In genomic region chr18:39842042-39842791, GRCh38 we compare ENCODE assay signal across 11 cellular contexts.
DNase-seq lines count a peak whose midpoint lies in the region; ATAC-seq and TF ChIP-seq lines count a peak whose summit lies in the region.
"Had no signal": no experiment of that assay in that cellular context is flagged by ENCODE, and none has a peak within 500 bp of the region (broad histone marks: within the 10 kb centered on the region; RNA-seq: fewer than 3 reads in every experiment).

No MANE protein-coding gene starts in this region.

- no peak for ATAC-seq in SK-N-SH treated with all-trans-retinoic acid at 6 μM for 48 hours
- ATAC-seq in heart left ventricle = no peak

- H2AK5ac ChIP-seq in mesendoderm (ENCODE audit: low read length) = no peak overlapping the region

- H3K9me3 Mint-ChIP-seq in type B pancreatic cell = no peaks in the 10 kb centered on the region
- H3K9me3 Mint-ChIP-seq: activated naive CD4-positive, alpha-beta T cell treated with anti-CD3 and anti-CD28 coated beads, Interleukin-2, amount 50 U/mL, for 24 hours had no signal

- peaks cover 30% of the 10 kb centered on the region for H3K27me3 Mint-ChIP-seq in type B pancreatic cell

- peak overlapping the region; percentile 52 for H3K27ac Mint-ChIP-seq in type B pancreatic cell
- H3K27ac Mint-ChIP-seq: activated naive CD4-positive, alpha-beta T cell treated with anti-CD3 and anti-CD28 coated beads, Interleukin-2, amount 50 U/mL, for 24 hours had no signal

- H3K9ac ChIP-seq in SK-N-SH (no peak overlapping the region), mesendoderm (ENCODE audit: low read length) (peak overlapping the region; percentile 65)
- H3K9ac ChIP-seq: BLaER1 treated with 17β-estradiol and CSF1 and Interleukin-3, amounts not matched to agents 10 nM and 100 nM had no signal

- H3K4me3 ChIP-seq in SK-N-SH (ENCODE audit: low read depth in 2 of 2, low read length in 1 of 2) = peak overlapping the region; percentile 29 to 45; a peak in 1 of 4 replicates
- H3K4me3 ChIP-seq in cardiac fibroblast (replicated peaks in 1 of 2; ENCODE audit: low read depth in 2 of 2, low read length in 2 of 2) = peak overlapping the region; percentile 49 to 54
- H3K4me3 ChIP-seq in mesendoderm (ENCODE audit: low read length) = peak overlapping the region; percentile 30
- H3K4me3 ChIP-seq in heart left ventricle = peak overlapping the region in 4 of 12 donors; percentile 26 to 45 (median 38)
- H3K4me3 ChIP-seq: BLaER1 treated with 17β-estradiol and CSF1 and Interleukin-3, amounts not matched to agents 10 nM and 100 nM had no signal

- H3K79me1 ChIP-seq in mesendoderm (ENCODE audit: low read length) = no peaks in the 10 kb centered on the region

- no peak overlapping the region for H2AFZ ChIP-seq in SK-N-SH (ENCODE audit: low read depth)

- WGBS in SK-N-SH (ENCODE audit: low lambda C conversion rate) = 63% methylated on average over 14 of the region's 14 CpGs
- no CpG with 5 or more reads among the region's 14 CpGs for WGBS in mesendoderm (ENCODE audit: extremely low coverage, insufficient coverage, low lambda C conversion rate)
- 40 to 43% (median 41%) methylated on average over 14 of the region's 14 CpGs for WGBS in heart left ventricle, 4 donors

- no peaks in the 10 kb centered on the region for H3F3A ChIP-seq in SK-N-SH (replicated peaks; ENCODE audit: insufficient read depth)

- TF ChIP-seq RAD21 in SK-N-SH (IDR thresholded peaks at IDR 0.05; ENCODE audit: low read length) = no peak

- no peak overlapping the region for H4K5ac ChIP-seq in mesendoderm (ENCODE audit: low read length)

- H3K23ac ChIP-seq in mesendoderm (ENCODE audit: low read length) = no peak overlapping the region

- H3K4me2 ChIP-seq in SK-N-SH = peak overlapping the region; percentile 66
- peak overlapping the region; percentile 64 for H3K4me2 ChIP-seq in mesendoderm (ENCODE audit: low read length)
- H3K4me2 ChIP-seq: BLaER1 treated with 17β-estradiol and CSF1 and Interleukin-3, amounts not matched to agents 10 nM and 100 nM had no signal

- H2BK120ac ChIP-seq in mesendoderm (ENCODE audit: low read depth, low read length) = no peak overlapping the region

- TF ChIP-seq POLR2A in heart left ventricle (IDR thresholded peaks at IDR 0.05) = no peak

- peak overlapping the region; percentile 87 for H3K56ac ChIP-seq in mesendoderm (ENCODE audit: low read length)

- no peak for TF ChIP-seq EP300 in SK-N-SH (IDR thresholded peaks at IDR 0.05; ENCODE audit: borderline replicate concordance in 1 of 2, low read depth in 1 of 2, low read length in 1 of 2)

- no peaks in the 10 kb centered on the region for H3K79me2 ChIP-seq in SK-N-SH (ENCODE audit: insufficient read depth)
- H3K79me2 ChIP-seq in mesendoderm (ENCODE audit: control insufficient read depth, insufficient read depth, low read length) = no peaks in the 10 kb centered on the region

- H3K4me3 Mint-ChIP-seq in type B pancreatic cell = peak overlapping the region; percentile 92
- H3K4me3 Mint-ChIP-seq: activated naive CD4-positive, alpha-beta T cell treated with anti-CD3 and anti-CD28 coated beads, Interleukin-2, amount 50 U/mL, for 24 hours had no signal

- H3K4ac ChIP-seq in mesendoderm (ENCODE audit: low read depth, low read length) = no peak overlapping the region

- TF ChIP-seq CTCF in SK-N-SH (IDR thresholded peaks at IDR 0.05) (no peak), cardiac fibroblast (IDR thresholded peaks at IDR 0.05; ENCODE audit: low read depth, low read length) (no peak), type B pancreatic cell (conservative IDR thresholded peaks at IDR 0.05) (no peak), heart left ventricle (IDR thresholded peaks at IDR 0.05) (no peak)

- H3K27ac ChIP-seq in SK-N-SH (ENCODE audit: low read depth in 2 of 2, low read length in 1 of 2) = peak overlapping the region in 1 of 2 experiments; percentile 71; a peak in 2 of 4 replicates
- H3K27ac ChIP-seq in mesendoderm (ENCODE audit: low read depth, low read length) = peak overlapping the region; percentile 6
- H3K27ac ChIP-seq in heart left ventricle = no peak overlapping the region
- H3K27ac ChIP-seq: BLaER1 treated with 17β-estradiol and CSF1 and Interleukin-3, amounts not matched to agents 10 nM and 100 nM had no signal

- no peak overlapping the region for H4K8ac ChIP-seq in mesendoderm (ENCODE audit: low read depth, low read length)

- H3K4me1 ChIP-seq in SK-N-SH (ENCODE audit: control insufficient read depth in 1 of 2, insufficient read depth in 2 of 2, low read depth in 1 of 2, low read length in 1 of 2) = peaks cover 0 to 9% of the 10 kb centered on the region in 2 experiments; a peak in 1 of 4 replicates
- peaks cover 4% of the 10 kb centered on the region for H3K4me1 ChIP-seq in mesendoderm (ENCODE audit: control insufficient read depth, low read depth, low read length)
- H3K4me1 ChIP-seq in heart left ventricle = peaks cover 0 to 10% (median 0%) of the 10 kb centered on the region in 12 donors
- H3K4me1 ChIP-seq: BLaER1 treated with 17β-estradiol and CSF1 and Interleukin-3, amounts not matched to agents 10 nM and 100 nM had no signal

- H2BK5ac ChIP-seq in mesendoderm (ENCODE audit: low read length) = no peak overlapping the region

- no peaks in the 10 kb centered on the region for H3K9me2 ChIP-seq in SK-N-SH

- intact Hi-C loops in heart left ventricle (cut with DNase I) = no loop called here

- H3K27me3 ChIP-seq in SK-N-SH (ENCODE audit: insufficient read depth) = no peaks in the 10 kb centered on the region
- H3K27me3 ChIP-seq in mesendoderm (ENCODE audit: insufficient read depth, low read length, poor library complexity) = no peaks in the 10 kb centered on the region
- peaks cover 0 to 29% (median 7%) of the 10 kb centered on the region in 9 donors for H3K27me3 ChIP-seq in heart left ventricle
- H3K27me3 ChIP-seq: BLaER1 treated with 17β-estradiol and CSF1 and Interleukin-3, amounts not matched to agents 10 nM and 100 nM; foreskin keratinocyte had no signal

- H3K36me3 Mint-ChIP-seq in type B pancreatic cell = no peaks in the 10 kb centered on the region
- H3K36me3 Mint-ChIP-seq: activated naive CD4-positive, alpha-beta T cell treated with anti-CD3 and anti-CD28 coated beads, Interleukin-2, amount 50 U/mL, for 24 hours had no signal

- POLR2A ChIA-PET in SK-N-SH (lab: Yijun Ruan, JAX) = no interaction called here

- no peak overlapping the region for H2BK15ac ChIP-seq in mesendoderm (replicated peaks; ENCODE audit: low read depth)

- CTCF ChIA-PET in SK-N-SH (lab: Yijun Ruan, JAX) = interaction anchor here (0.6 to 2.5 kb wide), 9 partner anchors 9 to 1591 kb away, joined by 3 to 10 read pairs (median 4); no protein-coding TSS in a partner anchor

- H3K18ac ChIP-seq in mesendoderm (ENCODE audit: low read length) = no peak overlapping the region

- H3K36me3 ChIP-seq in SK-N-SH (replicated peaks in 1 of 2; ENCODE audit: control insufficient read depth in 1 of 2, insufficient read depth in 2 of 2, low read length in 1 of 2) (no peaks in the 10 kb centered on the region), mesendoderm (ENCODE audit: control insufficient read depth, insufficient read depth, low read length) (no peaks in the 10 kb centered on the region), heart left ventricle (no peaks in the 10 kb centered on the region)
- H3K36me3 ChIP-seq: BLaER1 treated with 17β-estradiol and CSF1 and Interleukin-3, amounts not matched to agents 10 nM and 100 nM had no signal

- H3K9me3 ChIP-seq in SK-N-SH = no peaks in the 10 kb centered on the region
- no peaks in the 10 kb centered on the region for H3K9me3 ChIP-seq in heart left ventricle

- DNase-seq in SK-N-SH (peak; percentile 39), cardiac fibroblast (ENCODE audit: low read depth in 2 of 2) (no peak), mesendoderm (peak; percentile 11), type B pancreatic cell (ENCODE audit: extremely low spot score, unreplicated experiment) (no peak), activated gamma-delta T cell (lab: John Stamatoyannopoulos, UW) (no peak), heart left ventricle (no peak), SW 1271 (lab: John Stamatoyannopoulos, UW) (no peak)

- H4K20me1 ChIP-seq in SK-N-SH (ENCODE audit: insufficient read depth) = no peaks in the 10 kb centered on the region
- H4K20me1 ChIP-seq: BLaER1 treated with 17β-estradiol and CSF1 and Interleukin-3, amounts not matched to agents 10 nM and 100 nM had no signal

- peaks cover 26% of the 10 kb centered on the region for H3K4me1 Mint-ChIP-seq in type B pancreatic cell (ENCODE audit: unreplicated experiment)
- H3K4me1 Mint-ChIP-seq: activated naive CD4-positive, alpha-beta T cell treated with anti-CD3 and anti-CD28 coated beads, Interleukin-2, amount 50 U/mL, for 24 hours had no signal

TF ChIP-seq in SK-N-SH, 30 proteins besides CTCF, POLR2A, EP300 and RAD21 (continues in another document):
- TF ChIP-seq, protein P1, sequence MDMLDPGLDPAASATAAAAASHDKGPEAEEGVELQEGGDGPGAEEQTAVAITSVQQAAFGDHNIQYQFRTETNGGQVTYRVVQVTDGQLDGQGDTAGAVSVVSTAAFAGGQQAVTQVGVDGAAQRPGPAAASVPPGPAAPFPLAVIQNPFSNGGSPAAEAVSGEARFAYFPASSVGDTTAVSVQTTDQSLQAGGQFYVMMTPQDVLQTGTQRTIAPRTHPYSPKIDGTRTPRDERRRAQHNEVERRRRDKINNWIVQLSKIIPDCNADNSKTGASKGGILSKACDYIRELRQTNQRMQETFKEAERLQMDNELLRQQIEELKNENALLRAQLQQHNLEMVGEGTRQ (IDR thresholded peaks at IDR 0.05; ENCODE audit: borderline replicate concordance, low read depth, low read length) = no peak
- TF ChIP-seq FOSL2 (IDR thresholded peaks at IDR 0.05; ENCODE audit: borderline replicate concordance, low read depth) (no peak), YY1 (IDR thresholded peaks at IDR 0.05; ENCODE audit: low read depth) (no peak), FOXJ3 (CRISPR knock-in tag; IDR thresholded peaks at IDR 0.05) (no peak)

TF ChIP-seq in SK-N-SH treated with all-trans-retinoic acid at 6 μM for 48 hours, 23 proteins besides CTCF, POLR2A, EP300 and RAD21 (continues in another document):
- TF ChIP-seq SNAI2 (CRISPR knock-in tag; IDR thresholded peaks at IDR 0.05) (no peak), GLIS3 (CRISPR knock-in tag; IDR thresholded peaks at IDR 0.05) (no peak), ESRRG (CRISPR knock-in tag; IDR thresholded peaks at IDR 0.05) (no peak), TOX (CRISPR knock-in tag; IDR thresholded peaks at IDR 0.05; ENCODE audit: borderline replicate concordance) (no peak), ARNTL (CRISPR knock-in tag; IDR thresholded peaks at IDR 0.05; ENCODE audit: borderline replicate concordance, low read depth) (no peak), ZNF565 (CRISPR knock-in tag; conservative IDR thresholded peaks at IDR 0.05; ENCODE audit: low read depth) (no peak), TCF4 (CRISPR knock-in tag; IDR thresholded peaks at IDR 0.05; ENCODE audit: borderline replicate concordance) (no peak), ZNF70 (CRISPR knock-in tag; IDR thresholded peaks at IDR 0.05) (no peak)

Comparison
In these comparisons a context has a peak if more than half of its experiments do, and no peak if none do; other contexts are left out.
1. DNase-seq: peak in SK-N-SH (single experiment) and mesendoderm (single experiment); none in cardiac fibroblast (0 of 2), type B pancreatic cell (single experiment), activated gamma-delta T cell (single experiment), heart left ventricle (0 of 5) and SW 1271 (0 of 2).